1 cellular context compared by ENCODE assay signal in the genomic region with DNA sequence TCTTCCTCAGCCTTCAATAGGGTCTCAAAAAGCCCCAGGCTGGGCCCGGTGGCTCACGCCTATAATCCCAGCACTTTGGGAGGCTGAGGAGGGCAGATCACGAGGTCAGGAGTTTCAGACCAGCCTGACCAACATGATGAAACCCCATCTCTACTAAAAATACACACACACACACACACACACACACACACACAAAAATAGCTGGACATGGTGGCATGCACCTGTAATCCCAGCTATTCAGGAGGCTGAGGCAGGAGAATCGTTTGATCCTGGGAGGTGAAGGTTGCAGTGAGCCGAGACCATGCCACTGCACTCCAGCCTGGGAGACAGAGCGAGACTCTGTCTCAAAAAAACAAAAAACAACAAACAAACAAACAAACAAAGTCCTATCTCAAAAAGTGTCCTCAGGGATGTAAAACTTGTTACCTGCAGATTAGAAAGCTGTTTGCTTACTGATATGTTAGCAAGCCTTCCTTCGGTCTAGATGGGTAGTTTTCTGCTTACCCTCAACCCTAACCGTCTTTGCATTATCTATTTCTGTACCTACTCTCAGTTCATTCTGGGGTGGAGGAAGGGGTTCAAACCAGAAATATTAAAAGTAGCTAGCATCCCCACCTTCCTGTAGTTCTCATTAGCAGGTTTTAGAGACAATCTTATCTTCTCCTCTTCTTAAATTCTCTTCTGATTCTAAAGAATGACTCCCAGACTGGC.
TF ChIP-seq lines count a peak whose summit lies in the region.

No MANE protein-coding gene starts in this region.

TF ChIP-seq in GM12878, 131 proteins besides CTCF, POLR2A, EP300 and RAD21 (continued from another document):
- peak; percentile 52; the same call in 1 of the 2 replicates for TF ChIP-seq NBN (IDR thresholded peaks at IDR 0.05)
- TF ChIP-seq ATF7 (IDR thresholded peaks at IDR 0.05; ENCODE audit: low read depth), result peak; percentile 21; the same call in 1 of the 2 replicates
- TF ChIP-seq IKZF2 (IDR thresholded peaks at IDR 0.05), result peak in 1 of 2 experiments; percentile 57; a peak in 2 of 4 replicates
- peak; percentile 9; the same call in 1 of the 2 replicates for TF ChIP-seq MTA2 (IDR thresholded peaks at IDR 0.05; ENCODE audit: low read depth)
- peak; percentile 86 for TF ChIP-seq MEF2A (IDR thresholded peaks at IDR 0.05; ENCODE audit: insufficient read depth, low read depth, low read length)
- TF ChIP-seq, protein P1, sequence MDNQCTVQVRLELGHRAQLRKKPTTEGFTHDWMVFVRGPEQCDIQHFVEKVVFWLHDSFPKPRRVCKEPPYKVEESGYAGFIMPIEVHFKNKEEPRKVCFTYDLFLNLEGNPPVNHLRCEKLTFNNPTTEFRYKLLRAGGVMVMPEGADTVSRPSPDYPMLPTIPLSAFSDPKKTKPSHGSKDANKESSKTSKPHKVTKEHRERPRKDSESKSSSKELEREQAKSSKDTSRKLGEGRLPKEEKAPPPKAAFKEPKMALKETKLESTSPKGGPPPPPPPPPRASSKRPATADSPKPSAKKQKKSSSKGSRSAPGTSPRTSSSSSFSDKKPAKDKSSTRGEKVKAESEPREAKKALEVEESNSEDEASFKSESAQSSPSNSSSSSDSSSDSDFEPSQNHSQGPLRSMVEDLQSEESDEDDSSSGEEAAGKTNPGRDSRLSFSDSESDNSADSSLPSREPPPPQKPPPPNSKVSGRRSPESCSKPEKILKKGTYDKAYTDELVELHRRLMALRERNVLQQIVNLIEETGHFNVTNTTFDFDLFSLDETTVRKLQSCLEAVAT (IDR thresholded peaks at IDR 0.05), result 0 out of 2 replicates have a peak, but pooled peaks have one; percentile 38
- TF ChIP-seq MEF2B (IDR thresholded peaks at IDR 0.05; ENCODE audit: partially characterized antibody, poor library complexity, severe bottlenecking), result peak; percentile 23
- peak; percentile 33 for TF ChIP-seq IKZF1 (conservative IDR thresholded peaks at IDR 0.05)
- TF ChIP-seq RAD51 (IDR thresholded peaks at IDR 0.05), result peak; percentile 49; the same call in 1 of the 2 replicates
